In genomic region chr7:29146888-29147609, GRCh38 we compare ENCODE assay signal across 8 cellular contexts. TPM values are rescaled to one million over a fixed set of nuclear protein-coding genes. Genes with fewer than 3 reads are reported as not detected.
DNase-seq lines count a peak whose midpoint lies in the region; ATAC-seq and TF ChIP-seq lines count a peak whose summit lies in the region.

No MANE protein-coding gene starts in this region.

- H3K4me1 ChIP-seq in mucosa of rectum (ENCODE audit: control insufficient read depth in 2 of 2, insufficient read depth in 2 of 2, low read length in 2 of 2) = peaks cover 15 to 16% of the 10 kb centered on the region in 2 donors

- H3K27ac Mint-ChIP-seq in activated CD4-positive, alpha-beta T cell treated with anti-CD3 and anti-CD28 coated beads for 36 hours = no peak overlapping the region

- DNase-seq in BJ (ENCODE audit: low read depth) (peak; percentile 13), NCI-H146 (lab: John Stamatoyannopoulos, UW) (peak; percentile 65), coronary artery (ENCODE audit: low spot score) (no peak)
- DNase-seq in stimulated activated naive CD4-positive, alpha-beta T cell treated with Interleukin-2 at 50 U/mL for 16 hours (lab: John Stamatoyannopoulos, UW) = no peak
- no peak for DNase-seq in activated CD4-positive, alpha-beta T cell treated with anti-CD3 and anti-CD28 coated beads for 36 hours

- no peaks in the 10 kb centered on the region for H3K36me3 Mint-ChIP-seq in activated CD4-positive, alpha-beta T cell treated with anti-CD3 and anti-CD28 coated beads for 36 hours (ENCODE audit: low read depth)

- H3K4me3 ChIP-seq in BJ (ENCODE audit: low read depth, low read length) (no peak overlapping the region), coronary artery (peak overlapping the region; percentile 64), mucosa of rectum (ENCODE audit: low read length in 2 of 2) (peak overlapping the region; percentile 58 to 59)

- TF ChIP-seq CTCF in BJ (IDR thresholded peaks at IDR 0.05; ENCODE audit: insufficient read depth, low read depth, low read length) = no peak
- TF ChIP-seq CTCF in coronary artery (IDR thresholded peaks at IDR 0.05) = no peak

- no peaks in the 10 kb centered on the region for H3K36me3 ChIP-seq in BJ (ENCODE audit: control insufficient read depth, insufficient read depth, low read length)
- H3K36me3 ChIP-seq in mucosa of rectum (ENCODE audit: control insufficient read depth in 2 of 2, insufficient read depth in 2 of 2, low read length in 2 of 2) = no peaks in the 10 kb centered on the region

- peaks cover 6% of the 10 kb centered on the region for H3K4me1 Mint-ChIP-seq in activated CD4-positive, alpha-beta T cell treated with anti-CD3 and anti-CD28 coated beads for 36 hours

- ATAC-seq in activated CD4-positive, alpha-beta T cell treated with anti-CD3 and anti-CD28 coated beads for 36 hours = no peak
- no peak for ATAC-seq in GM19467 (IDR thresholded peaks at IDR 0.05; ENCODE audit: unreplicated experiment)
- ATAC-seq in HG03175 (IDR thresholded peaks at IDR 0.05; ENCODE audit: unreplicated experiment) = no peak

- intact Hi-C loops in activated CD4-positive, alpha-beta T cell treated with anti-CD3 and anti-CD28 coated beads for 36 hours (cut with DNase I, micrococcal nuclease) = no loop called here

- H3K4me3 Mint-ChIP-seq in activated CD4-positive, alpha-beta T cell treated with anti-CD3 and anti-CD28 coated beads for 36 hours = no peak overlapping the region

- no peak overlapping the region for H3K9ac ChIP-seq in mucosa of rectum (ENCODE audit: low read depth in 1 of 2, low read length in 2 of 2)

- H3K27me3 ChIP-seq in BJ (ENCODE audit: control insufficient read depth, insufficient read depth, low read length) (peaks cover 10% of the 10 kb centered on the region), mucosa of rectum (ENCODE audit: control insufficient read depth in 2 of 2, insufficient read depth in 2 of 2, low read length in 2 of 2) (peaks cover 7 to 17% of the 10 kb centered on the region in 2 donors)

- peak overlapping the region in 1 of 2 donors; percentile 18 for H3K27ac ChIP-seq in coronary artery
- H3K27ac ChIP-seq in mucosa of rectum (ENCODE audit: low read depth in 2 of 2, low read length in 2 of 2) = peak overlapping the region in 1 of 2 donors; percentile 2

- CTCF ChIA-PET in BJ (lab: Yijun Ruan, JAX) = interaction anchor here (1.3 kb wide), 1 partner anchor 43 kb away, joined by 3 read pairs; no protein-coding TSS in a partner anchor
- CTCF ChIA-PET in activated CD4-positive, alpha-beta T cell treated with anti-CD3 and anti-CD28 coated beads for 36 hours (lab: Charles Lee) = interaction anchor here (1.1 kb wide), 1 partner anchor 37 kb away, joined by 5 read pairs; no protein-coding TSS in a partner anchor

- H3K27me3 Mint-ChIP-seq in activated CD4-positive, alpha-beta T cell treated with anti-CD3 and anti-CD28 coated beads for 36 hours = peaks cover 33% of the 10 kb centered on the region

- POLR2A ChIA-PET in BJ (lab: Charles Lee) = no interaction called here
- POLR2A ChIA-PET in activated CD4-positive, alpha-beta T cell treated with anti-CD3 and anti-CD28 coated beads for 36 hours (lab: Charles Lee) = no interaction called here

- H3K9me3 Mint-ChIP-seq in activated CD4-positive, alpha-beta T cell treated with anti-CD3 and anti-CD28 coated beads for 36 hours (ENCODE audit: low read depth) = no peaks in the 10 kb centered on the region

- H3K9me3 ChIP-seq in mucosa of rectum (ENCODE audit: control insufficient read depth in 2 of 2, low read length in 2 of 2) = no peaks in the 10 kb centered on the region

RNA-seq across cellular contexts. Expression of gene CPVL, which starts 0.7 kb away (rescaled TPM):
- polyA plus RNA-seq in BJ (2011; rRNA removed) = not detected in 2 replicates
- polyA minus RNA-seq in BJ (2011; rRNA and poly(A)+ RNA removed) = not detected in 2 replicates
- not detected for total RNA-seq in activated CD4-positive, alpha-beta T cell treated with anti-CD3 and anti-CD28 coated beads for 36 hours

RNA-seq across cellular contexts. Expression of gene CHN2, which starts 47.5 kb away (rescaled TPM):
- polyA plus RNA-seq in BJ (2011; rRNA removed) = not detected in 2 replicates
- polyA minus RNA-seq in BJ (2011; rRNA and poly(A)+ RNA removed) = not detected in 2 replicates
- under 1 TPM; 0.25 to 0.39 TPM for total RNA-seq in activated CD4-positive, alpha-beta T cell treated with anti-CD3 and anti-CD28 coated beads for 36 hours

Comparison
In these comparisons a context has a peak if more than half of its experiments do, and no peak if none do; other contexts are left out.
1. DNase-seq: peak in BJ (single experiment) and NCI-H146 (single experiment); none in coronary artery (single experiment), stimulated activated naive CD4-positive, alpha-beta T cell treated with Interleukin-2 at 50 U/mL for 16 hours (single experiment) and activated CD4-positive, alpha-beta T cell treated with anti-CD3 and anti-CD28 coated beads for 36 hours (single experiment).